Comparison of ENCODE assay signal across 8 cellular contexts in the genomic region with DNA sequence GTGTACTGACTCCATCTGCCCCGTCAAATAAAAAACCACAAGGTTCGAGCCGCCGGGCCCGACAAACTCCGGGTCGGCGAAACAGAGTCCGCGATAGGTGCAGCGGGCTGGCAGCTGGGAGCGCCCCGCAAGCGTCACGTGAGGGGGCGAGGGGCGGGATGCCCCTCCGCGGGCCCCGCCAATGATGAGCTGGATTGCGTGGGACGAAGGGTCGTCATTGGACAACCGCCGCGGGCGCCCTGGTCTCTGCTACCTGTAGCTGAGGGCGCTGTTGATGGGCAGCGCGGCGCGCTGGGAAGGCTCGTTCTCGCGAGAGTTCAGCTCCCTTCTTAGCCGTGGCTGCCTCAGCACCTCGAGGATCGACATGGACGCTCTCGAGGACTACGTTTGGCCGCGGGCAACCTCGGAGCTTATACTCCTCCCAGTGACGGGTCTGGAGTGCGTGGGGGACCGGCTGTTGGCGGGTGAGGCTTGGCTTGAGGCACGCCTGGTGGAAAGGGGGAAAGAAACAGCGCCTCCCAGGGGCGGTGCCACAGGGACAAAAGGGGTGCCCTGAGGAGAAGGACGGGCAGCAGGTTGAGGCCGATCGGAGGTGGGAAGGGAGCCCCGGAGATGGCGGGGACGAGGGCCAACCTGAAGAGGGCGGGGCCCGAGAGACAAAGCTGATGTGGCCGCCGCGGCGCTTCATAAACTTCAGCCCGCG. TPM values are rescaled to one million over a fixed set of nuclear protein-coding genes. Genes with fewer than 3 reads are reported as not detected.
DNase-seq lines count a peak whose midpoint lies in the region; TF ChIP-seq lines count a peak whose summit lies in the region.

A gene with protein sequence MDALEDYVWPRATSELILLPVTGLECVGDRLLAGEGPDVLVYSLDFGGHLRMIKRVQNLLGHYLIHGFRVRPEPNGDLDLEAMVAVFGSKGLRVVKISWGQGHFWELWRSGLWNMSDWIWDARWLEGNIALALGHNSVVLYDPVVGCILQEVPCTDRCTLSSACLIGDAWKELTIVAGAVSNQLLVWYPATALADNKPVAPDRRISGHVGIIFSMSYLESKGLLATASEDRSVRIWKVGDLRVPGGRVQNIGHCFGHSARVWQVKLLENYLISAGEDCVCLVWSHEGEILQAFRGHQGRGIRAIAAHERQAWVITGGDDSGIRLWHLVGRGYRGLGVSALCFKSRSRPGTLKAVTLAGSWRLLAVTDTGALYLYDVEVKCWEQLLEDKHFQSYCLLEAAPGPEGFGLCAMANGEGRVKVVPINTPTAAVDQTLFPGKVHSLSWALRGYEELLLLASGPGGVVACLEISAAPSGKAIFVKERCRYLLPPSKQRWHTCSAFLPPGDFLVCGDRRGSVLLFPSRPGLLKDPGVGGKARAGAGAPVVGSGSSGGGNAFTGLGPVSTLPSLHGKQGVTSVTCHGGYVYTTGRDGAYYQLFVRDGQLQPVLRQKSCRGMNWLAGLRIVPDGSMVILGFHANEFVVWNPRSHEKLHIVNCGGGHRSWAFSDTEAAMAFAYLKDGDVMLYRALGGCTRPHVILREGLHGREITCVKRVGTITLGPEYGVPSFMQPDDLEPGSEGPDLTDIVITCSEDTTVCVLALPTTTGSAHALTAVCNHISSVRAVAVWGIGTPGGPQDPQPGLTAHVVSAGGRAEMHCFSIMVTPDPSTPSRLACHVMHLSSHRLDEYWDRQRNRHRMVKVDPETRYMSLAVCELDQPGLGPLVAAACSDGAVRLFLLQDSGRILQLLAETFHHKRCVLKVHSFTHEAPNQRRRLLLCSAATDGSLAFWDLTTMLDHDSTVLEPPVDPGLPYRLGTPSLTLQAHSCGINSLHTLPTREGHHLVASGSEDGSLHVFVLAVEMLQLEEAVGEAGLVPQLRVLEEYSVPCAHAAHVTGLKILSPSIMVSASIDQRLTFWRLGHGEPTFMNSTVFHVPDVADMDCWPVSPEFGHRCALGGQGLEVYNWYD (plus strand): TSS at position 324 of the 703 bp plus-strand sequence. CDS start 41 bp downstream, at position 365.

- WGBS in stomach, 5 donors = 0 to 1% (median 1%) methylated on average over 42 to 65 of the region's 65 CpGs

- DNase-seq in GDM1 (lab: John Stamatoyannopoulos, UW) (peak; percentile 96), HAP-1 (ENCODE audit: low spot score in 2 of 2) (peak; percentile 97 to 99), MG63 (peak; percentile 96), SHP77 treated with DMSO at 0.1 percent for 48 hours (lab: John Stamatoyannopoulos, UW) (peak; percentile 94), activated gamma-delta T cell (lab: John Stamatoyannopoulos, UW) (peak; percentile 97), fibroblast of villous mesenchyme (ENCODE audit: low read depth) (peak; percentile 98), stomach (peak; percentile 99)

- H3K9me2 ChIP-seq in neural cell (ENCODE audit: insufficient read depth, low read length) = no peaks in the 10 kb centered on the region

- H3K9me3 ChIP-seq in HAP-1 (no peaks in the 10 kb centered on the region), MG63 (no peaks in the 10 kb centered on the region), neural cell (ENCODE audit: low read length) (no peaks in the 10 kb centered on the region), stomach (no peaks in the 10 kb centered on the region)

- H3K4me1 ChIP-seq in HAP-1 (peaks cover 13% of the 10 kb centered on the region), stomach (peaks cover 31 to 69% (median 56%) of the 10 kb centered on the region in 4 donors)

- in situ Hi-C loops in HAP-1 (cut with MboI; ENCODE audit: low sequenced_read_pairs) = no loop called here

- peaks cover 38% of the 10 kb centered on the region for H3K79me2 ChIP-seq in neural cell (replicated peaks; ENCODE audit: insufficient read depth, low read length)

- TF ChIP-seq CTCF in fibroblast of villous mesenchyme (IDR thresholded peaks at IDR 0.05; ENCODE audit: insufficient read depth, low read depth, low read length) (peak; percentile 49), neural cell (IDR thresholded peaks at IDR 0.05; ENCODE audit: poor library complexity, severe bottlenecking) (peak; percentile 76), stomach (IDR thresholded peaks at IDR 0.05) (peak in 2 of 7 experiments; percentile 57 to 58)

- H3K27ac ChIP-seq in neural cell (ENCODE audit: low read length) (peak within 1 kb of the TSS; percentile 95), stomach (peak within 1 kb of the TSS; percentile 94 to 98 (median 95))

- H3K9ac ChIP-seq in neural cell (ENCODE audit: low read length) = peak within 1 kb of the TSS; percentile 100

- H3F3A ChIP-seq in neural cell (ENCODE audit: insufficient read depth, low read length, poor library complexity, severe bottlenecking) = no peaks in the 10 kb centered on the region

- peak within 1 kb of the TSS; percentile 65 for H2AFZ ChIP-seq in neural cell (ENCODE audit: low read depth, low read length)

- TF ChIP-seq POLR2A in stomach (IDR thresholded peaks at IDR 0.05) = no peak

- H3K4me3 ChIP-seq in HAP-1 = peak within 1 kb of the TSS; percentile 79
- H3K4me3 ChIP-seq in MG63 = peak within 1 kb of the TSS; percentile 73
- H3K4me3 ChIP-seq in fibroblast of villous mesenchyme (ENCODE audit: low read depth, low read length) = peak within 1 kb of the TSS; percentile 87
- peak within 1 kb of the TSS; percentile 100 for H3K4me3 ChIP-seq in neural cell (ENCODE audit: low read length)
- H3K4me3 ChIP-seq in stomach = peak within 1 kb of the TSS; percentile 66 to 87 (median 76)

- TF ChIP-seq EP300 in neural cell (conservative IDR thresholded peaks at IDR 0.05; ENCODE audit: poor library complexity, severe bottlenecking) = peak; percentile 61
- TF ChIP-seq EP300 in stomach (IDR thresholded peaks at IDR 0.05) = no peak

- H4K20me1 ChIP-seq in neural cell (ENCODE audit: insufficient read depth) = peaks cover 4% of the 10 kb centered on the region

- peak; percentile 53 for TF ChIP-seq RAD21 in neural cell (conservative IDR thresholded peaks at IDR 0.05)

- H3K36me3 ChIP-seq in HAP-1 (replicated peaks) (peaks cover 7% of the 10 kb centered on the region), MG63 (0 out of 2 replicates have a peak, but pooled peaks cover 2% of the 10 kb centered on the region), neural cell (ENCODE audit: insufficient read depth, low read length) (no peaks in the 10 kb centered on the region), stomach (peaks cover 0 to 22% (median 13%) of the 10 kb centered on the region in 4 donors)

- H3K4me2 ChIP-seq in neural cell (ENCODE audit: low read length) = peak within 1 kb of the TSS; percentile 83

- intact Hi-C loops in stomach (cut with DNase I; ENCODE audit: low total_unique reads) = no loop called here

- no peaks in the 10 kb centered on the region for H3K27me3 ChIP-seq in HAP-1 (ENCODE audit: low read depth)
- H3K27me3 ChIP-seq in MG63 = no peaks in the 10 kb centered on the region
- H3K27me3 ChIP-seq in neural cell (ENCODE audit: insufficient read depth, low read depth, low read length) = no peaks in the 10 kb centered on the region
- no peaks in the 10 kb centered on the region for H3K27me3 ChIP-seq in stomach

TF ChIP-seq in neural cell, 6 proteins besides CTCF, POLR2A, EP300 and RAD21:
- no peak for TF ChIP-seq EZH2 (IDR thresholded peaks at IDR 0.05; ENCODE audit: borderline replicate concordance, insufficient read depth, low read length, poor library complexity, severe bottlenecking)
- TF ChIP-seq POLR2AphosphoS5 (IDR thresholded peaks at IDR 0.05) = peak; percentile 98
- TF ChIP-seq MXI1 (conservative IDR thresholded peaks at IDR 0.05; ENCODE audit: poor library complexity, severe bottlenecking) = peak; percentile 85
- TF ChIP-seq, protein P1, sequence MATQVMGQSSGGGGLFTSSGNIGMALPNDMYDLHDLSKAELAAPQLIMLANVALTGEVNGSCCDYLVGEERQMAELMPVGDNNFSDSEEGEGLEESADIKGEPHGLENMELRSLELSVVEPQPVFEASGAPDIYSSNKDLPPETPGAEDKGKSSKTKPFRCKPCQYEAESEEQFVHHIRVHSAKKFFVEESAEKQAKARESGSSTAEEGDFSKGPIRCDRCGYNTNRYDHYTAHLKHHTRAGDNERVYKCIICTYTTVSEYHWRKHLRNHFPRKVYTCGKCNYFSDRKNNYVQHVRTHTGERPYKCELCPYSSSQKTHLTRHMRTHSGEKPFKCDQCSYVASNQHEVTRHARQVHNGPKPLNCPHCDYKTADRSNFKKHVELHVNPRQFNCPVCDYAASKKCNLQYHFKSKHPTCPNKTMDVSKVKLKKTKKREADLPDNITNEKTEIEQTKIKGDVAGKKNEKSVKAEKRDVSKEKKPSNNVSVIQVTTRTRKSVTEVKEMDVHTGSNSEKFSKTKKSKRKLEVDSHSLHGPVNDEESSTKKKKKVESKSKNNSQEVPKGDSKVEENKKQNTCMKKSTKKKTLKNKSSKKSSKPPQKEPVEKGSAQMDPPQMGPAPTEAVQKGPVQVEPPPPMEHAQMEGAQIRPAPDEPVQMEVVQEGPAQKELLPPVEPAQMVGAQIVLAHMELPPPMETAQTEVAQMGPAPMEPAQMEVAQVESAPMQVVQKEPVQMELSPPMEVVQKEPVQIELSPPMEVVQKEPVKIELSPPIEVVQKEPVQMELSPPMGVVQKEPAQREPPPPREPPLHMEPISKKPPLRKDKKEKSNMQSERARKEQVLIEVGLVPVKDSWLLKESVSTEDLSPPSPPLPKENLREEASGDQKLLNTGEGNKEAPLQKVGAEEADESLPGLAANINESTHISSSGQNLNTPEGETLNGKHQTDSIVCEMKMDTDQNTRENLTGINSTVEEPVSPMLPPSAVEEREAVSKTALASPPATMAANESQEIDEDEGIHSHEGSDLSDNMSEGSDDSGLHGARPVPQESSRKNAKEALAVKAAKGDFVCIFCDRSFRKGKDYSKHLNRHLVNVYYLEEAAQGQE (IDR thresholded peaks at IDR 0.05; ENCODE audit: borderline replicate concordance) = peak; percentile 97
- peak; percentile 56 for TF ChIP-seq SMC3 (conservative IDR thresholded peaks at IDR 0.05; ENCODE audit: poor library complexity)
- TF ChIP-seq TAF1 (IDR thresholded peaks at IDR 0.05; ENCODE audit: low read depth) = peak; percentile 74

RNA-seq across cellular contexts. Expression of the gene that starts here (rescaled TPM):
- total RNA-seq in MG63 (2014; rRNA removed; shearing (Covaris generic); ENCODE audit: low replicate concordance) = 72.7 and 77.2 TPM in 2 replicates
- 75.6 and 77.3 TPM in 2 replicates for total RNA-seq in fibroblast of villous mesenchyme
- 315 and 326 TPM in 2 replicates for polyA plus RNA-seq in neural cell
- polyA minus RNA-seq in neural cell = 162 TPM in 2 replicates
- total RNA-seq in stomach = 100 to 1,000 TPM in 4 of 5 donors, 10 to 100 TPM in 1; 51.6 to 184 (median 151) TPM
- 100 to 1,000 TPM in 1 of 3 donors, 10 to 100 TPM in 2; 59.4 to 133 (median 65.3) TPM for polyA plus RNA-seq in stomach

Comparison
In these comparisons a context has a peak if more than half of its experiments do, and no peak if none do; other contexts are left out.
1. Peak in every context shown above with its lines: DNase-seq, H3K4me3 ChIP-seq and H3K27ac ChIP-seq.